ENCODE assay signal across 14 cellular contexts in genomic region chr7:102008535-102009262, GRCh38.
DNase-seq lines count a peak whose midpoint lies in the region; ATAC-seq and TF ChIP-seq lines count a peak whose summit lies in the region.
"Had no signal": no experiment of that assay in that cellular context is flagged by ENCODE, and none has a peak within 500 bp of the region (broad histone marks: within the 10 kb centered on the region; RNA-seq: fewer than 3 reads in every experiment).

No MANE protein-coding gene starts in this region.

- no peaks in the 10 kb centered on the region for H3K9me3 ChIP-seq in DND-41 (ENCODE audit: insufficient read depth, low read length, severe bottlenecking)
- H3K9me3 ChIP-seq in RWPE2 (ENCODE audit: severe bottlenecking) = no peaks in the 10 kb centered on the region
- H3K9me3 ChIP-seq: vagina had no signal

- peak overlapping the region; percentile 38 for H3K27ac Mint-ChIP-seq in memory B cell
- no peak overlapping the region for H3K27ac Mint-ChIP-seq in activated T-cell treated with anti-CD3 and anti-CD28 coated beads, Interleukin-2, amount 50 U/mL, for 72 hours

- no peaks in the 10 kb centered on the region for H3K4me1 Mint-ChIP-seq in memory B cell
- no peaks in the 10 kb centered on the region for H3K4me1 Mint-ChIP-seq in activated T-cell treated with anti-CD3 and anti-CD28 coated beads, Interleukin-2, amount 50 U/mL, for 72 hours (ENCODE audit: low read depth)

- H2AFZ ChIP-seq in DND-41 (ENCODE audit: low read depth, low read length) = no peak overlapping the region

- H3K4me3 ChIP-seq in DND-41 (ENCODE audit: low read depth in 1 of 2, low read length in 2 of 2) = no peak overlapping the region
- H3K4me3 ChIP-seq in RWPE2 (ENCODE audit: severe bottlenecking) = no peak overlapping the region
- H3K4me3 ChIP-seq: vagina had no signal

- no peaks in the 10 kb centered on the region for H3K9me3 Mint-ChIP-seq in memory B cell
- H3K9me3 Mint-ChIP-seq in activated T-cell treated with anti-CD3 and anti-CD28 coated beads, Interleukin-2, amount 50 U/mL, for 72 hours = no peaks in the 10 kb centered on the region
- H3K9me3 Mint-ChIP-seq: naive B cell had no signal

- H3K27ac ChIP-seq in 22Rv1 = peak overlapping the region; percentile 51
- H3K27ac ChIP-seq in DND-41 (ENCODE audit: low read length) = peak overlapping the region; percentile 61
- H3K27ac ChIP-seq in RWPE2 (ENCODE audit: poor library complexity, severe bottlenecking) = peak overlapping the region; percentile 73
- H3K27ac ChIP-seq: vagina had no signal

- no peaks in the 10 kb centered on the region for H4K20me1 ChIP-seq in DND-41 (ENCODE audit: insufficient read depth, low read length)

- H3K4me1 ChIP-seq in DND-41 (ENCODE audit: insufficient read depth, low read length) (no peaks in the 10 kb centered on the region), RWPE2 (ENCODE audit: insufficient read depth, poor library complexity, severe bottlenecking) (peaks cover 30% of the 10 kb centered on the region)

- no peak overlapping the region for H3K4me2 ChIP-seq in DND-41 (ENCODE audit: insufficient read depth, low read length)

- DNase-seq in DND-41 (no peak), RWPE2 (ENCODE audit: low spot score) (peak; percentile 86), memory B cell (ENCODE audit: low spot score in 2 of 2) (no peak), retina (no peak), NAMALWA (ENCODE audit: low spot score) (no peak)
- DNase-seq in activated T-cell treated with anti-CD3 and anti-CD28 coated beads, Interleukin-2, amount 50 U/mL, for 72 hours = no peak
- DNase-seq: activated CD4-positive, CD25-positive, alpha-beta regulatory T cell; erythroblast; GF-D8; naive B cell; NCI-H1930 had no signal

- TF ChIP-seq CTCF in 22Rv1 (IDR thresholded peaks at IDR 0.05) (no peak), DND-41 (IDR thresholded peaks at IDR 0.05; ENCODE audit: borderline replicate concordance, extremely low read depth, low read length, poor library complexity, severe bottlenecking) (no peak), RWPE2 (IDR thresholded peaks at IDR 0.05; ENCODE audit: poor library complexity, severe bottlenecking) (no peak)

- peaks cover 89% of the 10 kb centered on the region for H3K79me2 ChIP-seq in DND-41 (ENCODE audit: insufficient read depth, low read length)

- no peak for ATAC-seq in DND-41 (ENCODE audit: insufficient read depth, low read depth)
- ATAC-seq in RWPE2 (ENCODE audit: low read depth) = peak; percentile 96
- ATAC-seq in memory B cell (ENCODE audit: low read depth) = no peak
- ATAC-seq in HG02973 (IDR thresholded peaks at IDR 0.05; ENCODE audit: unreplicated experiment) = no peak
- ATAC-seq in activated T-cell treated with anti-CD3 and anti-CD28 coated beads, Interleukin-2, amount 50 U/mL, for 72 hours (replicated peaks in 1 of 2) = no peak

- H3K36me3 Mint-ChIP-seq in memory B cell = peaks cover 2% of the 10 kb centered on the region
- H3K36me3 Mint-ChIP-seq in activated T-cell treated with anti-CD3 and anti-CD28 coated beads, Interleukin-2, amount 50 U/mL, for 72 hours (ENCODE audit: insufficient read depth in 2 of 2) = no peaks in the 10 kb centered on the region
- H3K36me3 Mint-ChIP-seq: naive B cell had no signal

- no peaks in the 10 kb centered on the region for H3K27me3 ChIP-seq in DND-41 (ENCODE audit: insufficient read depth, low read length, poor library complexity)
- H3K27me3 ChIP-seq in RWPE2 (ENCODE audit: insufficient read depth, poor library complexity, severe bottlenecking) = no peaks in the 10 kb centered on the region
- H3K27me3 ChIP-seq: vagina had no signal

- no peaks in the 10 kb centered on the region for H3K27me3 Mint-ChIP-seq in memory B cell
- H3K27me3 Mint-ChIP-seq in activated T-cell treated with anti-CD3 and anti-CD28 coated beads, Interleukin-2, amount 50 U/mL, for 72 hours (ENCODE audit: low read depth) = no peaks in the 10 kb centered on the region
- H3K27me3 Mint-ChIP-seq: naive B cell had no signal

- H3K4me3 Mint-ChIP-seq in memory B cell = no peak overlapping the region
- no peak overlapping the region for H3K4me3 Mint-ChIP-seq in activated T-cell treated with anti-CD3 and anti-CD28 coated beads, Interleukin-2, amount 50 U/mL, for 72 hours

- H3K9ac ChIP-seq in DND-41 (ENCODE audit: low read depth, low read length) = no peak overlapping the region

- H3K36me3 ChIP-seq in DND-41 (ENCODE audit: insufficient read depth, low read length) (peaks cover 18% of the 10 kb centered on the region), RWPE2 (ENCODE audit: low read depth) (no peaks in the 10 kb centered on the region)
- H3K36me3 ChIP-seq: vagina had no signal
